In genomic region chr6:43242908-43243648, GRCh38 we compare ENCODE assay signal across 10 cellular contexts. TPM values are rescaled to one million over a fixed set of nuclear protein-coding genes. Genes with fewer than 3 reads are reported as not detected.
DNase-seq lines count a peak whose midpoint lies in the region; ATAC-seq and TF ChIP-seq lines count a peak whose summit lies in the region.
"Had no signal": no experiment of that assay in that cellular context is flagged by ENCODE, and none has a peak within 500 bp of the region (broad histone marks: within the 10 kb centered on the region; RNA-seq: fewer than 3 reads in every experiment).

Gene TTBK1 (plus strand): TSS chr6:43243481. CDS start chr6:43246661, 3,180 bp downstream.

- H3K9me3 Mint-ChIP-seq in naive thymus-derived CD8-positive, alpha-beta T cell: peaks cover 0 to 11% (median 0%) of the 10 kb centered on the region in 9 donors
- peaks cover 19% of the 10 kb centered on the region for H3K9me3 Mint-ChIP-seq in HFFc6

- H3K27ac Mint-ChIP-seq in naive thymus-derived CD8-positive, alpha-beta T cell: no peak within 1 kb of the TSS
- H3K27ac Mint-ChIP-seq in HFFc6: no peak within 1 kb of the TSS
- H3K27ac Mint-ChIP-seq: naive thymus-derived CD4-positive, alpha-beta T cell had no signal

- DNase-seq in DMS53 (lab: John Stamatoyannopoulos, UW) (peak; percentile 63), DMS53 treated with DMSO at 0.1 percent for 48 hours (lab: John Stamatoyannopoulos, UW; ENCODE audit: unreplicated experiment) (no peak), NCI-H146 (lab: John Stamatoyannopoulos, UW) (peak; percentile 72), amygdala (lab: John Stamatoyannopoulos, UW) (peak in 38 of 56 donors; percentile 9 to 75 (median 39)), HFFc6 (no peak), GOT3 (lab: John Stamatoyannopoulos, UW) (no peak)
- DNase-seq in naive thymus-derived CD8-positive, alpha-beta T cell: peak in 7 of 10 donors; percentile 25 to 69 (median 41)
- DNase-seq: RPMI8226 had no signal

- H3K4me1 Mint-ChIP-seq in naive thymus-derived CD8-positive, alpha-beta T cell: peaks cover 10 to 18% (median 14%) of the 10 kb centered on the region in 4 donors
- no peaks in the 10 kb centered on the region for H3K4me1 Mint-ChIP-seq in HFFc6 (ENCODE audit: low read depth)

- H3K36me3 Mint-ChIP-seq in naive thymus-derived CD8-positive, alpha-beta T cell: peaks cover 0 to 6% (median 5%) of the 10 kb centered on the region in 3 donors
- peaks cover 10% of the 10 kb centered on the region for H3K36me3 Mint-ChIP-seq in HFFc6 (ENCODE audit: low read depth)

- POLR2A ChIA-PET in naive thymus-derived CD8-positive, alpha-beta T cell (lab: Charles Lee): interaction anchor here (1.2 kb wide), 1 partner anchor 68 kb away, joined by 3 read pairs; no protein-coding TSS in a partner anchor

- H3K4me3 Mint-ChIP-seq in naive thymus-derived CD8-positive, alpha-beta T cell: peak within 1 kb of the TSS in 1 of 10 donors; percentile 27
- H3K4me3 Mint-ChIP-seq in HFFc6: no peak within 1 kb of the TSS
- H3K4me3 Mint-ChIP-seq: naive thymus-derived CD4-positive, alpha-beta T cell had no signal

- TF ChIP-seq CTCF in HFFc6 (IDR thresholded peaks at IDR 0.05): no peak

- peak; percentile 13 to 19 for ATAC-seq in naive thymus-derived CD8-positive, alpha-beta T cell
- no peak for ATAC-seq in HG03045 (IDR thresholded peaks at IDR 0.05; ENCODE audit: unreplicated experiment)
- ATAC-seq: naive thymus-derived CD4-positive, alpha-beta T cell had no signal

- peaks cover 15 to 27% (median 24%) of the 10 kb centered on the region in 5 donors for H3K27me3 Mint-ChIP-seq in naive thymus-derived CD8-positive, alpha-beta T cell
- peaks cover 32% of the 10 kb centered on the region for H3K27me3 Mint-ChIP-seq in HFFc6 (ENCODE audit: insufficient read depth)

RNA-seq across cellular contexts. Expression of gene TTBK1, which starts in this region (rescaled TPM):
- total RNA-seq in naive thymus-derived CD8-positive, alpha-beta T cell: not detected
- polyA plus RNA-seq in naive thymus-derived CD8-positive, alpha-beta T cell: not detected
- total RNA-seq in HFFc6 (2021; fragmentation: NEBNext Ultra II Directional; extraction: Animal tissue kit (Norgen Biotek cat#: 25700)): not detected
- polyA plus RNA-seq: naive thymus-derived CD4-positive, alpha-beta T cell had no signal

Comparison
In these comparisons a context has a peak if more than half of its experiments do, and no peak if none do; other contexts are left out.
1. DNase-seq: peak in DMS53 (single experiment), NCI-H146 (single experiment) and amygdala (38 of 56); none in DMS53 treated with DMSO at 0.1 percent for 48 hours (single experiment), HFFc6 (single experiment) and GOT3 (single experiment).
2. Peak in DNase-seq and ATAC-seq in naive thymus-derived CD8-positive, alpha-beta T cell; RNA of the gene not detected or under 1 TPM.